In genomic region chr17:40176409-40177110, GRCh38 we compare ENCODE assay signal across 8 cellular contexts. TPM values are rescaled to one million over a fixed set of nuclear protein-coding genes. Genes with fewer than 3 reads are reported as not detected.
DNase-seq lines count a peak whose midpoint lies in the region; ATAC-seq lines count a peak whose summit lies in the region.

No MANE protein-coding gene starts in this region.

- no peaks in the 10 kb centered on the region for H3K36me3 ChIP-seq in urinary bladder (ENCODE audit: insufficient read depth)

- H3K27ac ChIP-seq in urinary bladder (ENCODE audit: low read depth) = peak overlapping the region; percentile 68

- no peaks in the 10 kb centered on the region for H3K4me1 ChIP-seq in urinary bladder (ENCODE audit: insufficient read depth)

- ATAC-seq in HG03520 (IDR thresholded peaks at IDR 0.05; ENCODE audit: unreplicated experiment) (no peak), HG03280 (IDR thresholded peaks at IDR 0.05; ENCODE audit: unreplicated experiment) (no peak), HG03175 (IDR thresholded peaks at IDR 0.05; ENCODE audit: unreplicated experiment) (no peak)

- H3K4me3 ChIP-seq in urinary bladder (ENCODE audit: low read depth, low read length) = no peak overlapping the region

- no peak for DNase-seq in activated naive CD4-positive, alpha-beta T cell treated with Interleukin-2 at 50 U/mL for 16 hours
- DNase-seq in SW480 (ENCODE audit: low spot score) (peak; percentile 89), left kidney (ENCODE audit: low read depth, low spot score) (peak; percentile 29)

- H3K27me3 Mint-ChIP-seq in activated naive CD4-positive, alpha-beta T cell treated with anti-CD3 and anti-CD28 coated beads, Interleukin-2, amount 50 U/mL, for 24 hours = no peaks in the 10 kb centered on the region

- peaks cover 13% of the 10 kb centered on the region for H3K4me1 Mint-ChIP-seq in activated naive CD4-positive, alpha-beta T cell treated with anti-CD3 and anti-CD28 coated beads, Interleukin-2, amount 50 U/mL, for 24 hours

- H3K4me3 Mint-ChIP-seq in activated naive CD4-positive, alpha-beta T cell treated with anti-CD3 and anti-CD28 coated beads, Interleukin-2, amount 50 U/mL, for 24 hours = peak overlapping the region; percentile 68

- no peaks in the 10 kb centered on the region for H3K9me3 Mint-ChIP-seq in activated naive CD4-positive, alpha-beta T cell treated with anti-CD3 and anti-CD28 coated beads, Interleukin-2, amount 50 U/mL, for 24 hours

- H3K36me3 Mint-ChIP-seq in activated naive CD4-positive, alpha-beta T cell treated with anti-CD3 and anti-CD28 coated beads, Interleukin-2, amount 50 U/mL, for 24 hours = peaks cover 2% of the 10 kb centered on the region

- 83% methylated on average over 6 of the region's 6 CpGs for WGBS in urinary bladder

- H3K27ac Mint-ChIP-seq in activated naive CD4-positive, alpha-beta T cell treated with anti-CD3 and anti-CD28 coated beads, Interleukin-2, amount 50 U/mL, for 24 hours = no peak overlapping the region

RNA-seq across cellular contexts. Expression of gene RAPGEFL1, which starts 0.7 kb away (rescaled TPM):
- total RNA-seq in urinary bladder = 8.0 TPM
- polyA plus RNA-seq in urinary bladder = 10.9 TPM

RNA-seq across cellular contexts. Expression of gene CASC3, which starts 36.2 kb away (rescaled TPM):
- 45.4 TPM for total RNA-seq in urinary bladder
- 64.2 TPM for polyA plus RNA-seq in urinary bladder

RNA-seq across cellular contexts. Expression of gene WIPF2, which starts 42.5 kb away (rescaled TPM):
- total RNA-seq in urinary bladder = 10.4 TPM
- 12.0 TPM for polyA plus RNA-seq in urinary bladder

RNA-seq across cellular contexts. Expression of gene MSL1, which starts 54.8 kb away (rescaled TPM):
- 81.3 TPM for total RNA-seq in urinary bladder
- 70.9 TPM for polyA plus RNA-seq in urinary bladder
